In the genomic region with DNA sequence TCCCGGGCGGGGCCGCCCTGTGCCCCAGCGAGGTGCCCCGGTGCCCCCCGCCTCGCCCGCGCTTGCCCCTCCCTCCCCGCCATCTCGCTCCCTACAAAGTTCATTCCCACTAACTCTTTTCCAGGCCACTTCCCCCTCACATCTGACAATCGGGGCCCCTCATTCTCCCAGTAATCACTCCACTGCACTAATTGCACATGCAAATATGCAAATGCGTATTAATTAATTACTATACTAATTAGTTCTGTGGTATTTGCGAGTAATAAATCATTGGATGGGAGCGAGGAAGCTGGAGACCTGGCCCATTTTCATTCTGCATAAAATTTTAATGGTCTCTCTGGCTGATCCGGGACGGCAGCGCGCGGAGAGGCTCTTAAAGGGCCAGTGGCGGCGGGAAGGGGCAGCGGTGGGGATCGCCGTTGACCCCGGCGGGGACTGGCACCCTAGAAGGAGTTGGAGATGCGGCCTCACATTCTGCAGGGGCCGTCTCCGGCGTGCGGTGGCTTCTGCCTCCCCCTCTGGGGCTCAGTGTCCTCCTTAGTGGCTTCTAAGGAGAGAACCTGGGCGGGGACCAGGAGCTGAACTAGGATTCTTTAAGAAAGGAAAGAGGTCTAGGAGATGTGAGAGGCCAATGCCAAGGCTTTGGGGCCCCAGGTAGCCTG, we compare ENCODE assay signal across 9 cellular contexts. TPM values are rescaled to one million over a fixed set of nuclear protein-coding genes. Genes with fewer than 3 reads are reported as not detected.
DNase-seq lines count a peak whose midpoint lies in the region; FAIRE-seq and TF ChIP-seq lines count a peak whose summit lies in the region.
"Had no signal": no experiment of that assay in that cellular context is flagged by ENCODE, and none has a peak within 500 bp of the region (broad histone marks: within the 10 kb centered on the region; RNA-seq: fewer than 3 reads in every experiment).

No MANE protein-coding gene starts in this region.

- no peak overlapping the region for H2BK20ac ChIP-seq in H1 (ENCODE audit: low read length)

- H3K23ac ChIP-seq in H1 (ENCODE audit: insufficient read length), result no peak overlapping the region

- peaks cover 32% of the 10 kb centered on the region for H3K4me1 ChIP-seq in OCI-LY7 (ENCODE audit: insufficient read depth, low read length, poor library complexity, severe bottlenecking)
- H3K4me1 ChIP-seq in H1 (replicated peaks in 1 of 4; ENCODE audit: control insufficient read depth in 3 of 4, insufficient read depth in 4 of 4, low read length in 3 of 4), result peaks cover 0 to 7% (median 4%) of the 10 kb centered on the region in 4 experiments; a peak in 5 of 7 replicates
- peaks cover 11% of the 10 kb centered on the region for H3K4me1 ChIP-seq in neuron (ENCODE audit: insufficient read depth, low read length)

- no TSS peak for BruUV-seq in OCI-LY7 (replicated peaks; lab: Mats Ljungman, UMichigan)

- H3K79me1 ChIP-seq in H1 (ENCODE audit: low read depth, low read length), result no peaks in the 10 kb centered on the region

- no peak for TF ChIP-seq CTCF in OCI-LY7 (conservative IDR thresholded peaks at IDR 0.05; ENCODE audit: low read length)
- TF ChIP-seq CTCF in H1 (IDR thresholded peaks at IDR 0.05; ENCODE audit: control extremely low read depth in 1 of 3, insufficient read depth in 1 of 3, low read depth in 1 of 3, low read length in 3 of 3), result no peak

- H3K27me3 ChIP-seq in H1 (replicated peaks in 1 of 4; ENCODE audit: control insufficient read depth in 3 of 4, extremely low read depth in 1 of 4, insufficient read depth in 3 of 4, low read length in 3 of 4) (peaks cover 27 to 60% (median 49%) of the 10 kb centered on the region in 4 experiments), neuron (ENCODE audit: insufficient read depth, low read length) (peaks cover 57% of the 10 kb centered on the region)

- H3K56ac ChIP-seq in H1 (replicated peaks; ENCODE audit: insufficient read length, low read depth, low read length), result no peak overlapping the region

- H3K9me3 ChIP-seq in OCI-LY7 (ENCODE audit: low read length) (no peaks in the 10 kb centered on the region), H1 (ENCODE audit: insufficient read depth in 2 of 2, low read depth in 1 of 2, low read length in 1 of 2) (no peaks in the 10 kb centered on the region), neuron (ENCODE audit: low read length) (no peaks in the 10 kb centered on the region)

- no peak overlapping the region for H3K4ac ChIP-seq in H1 (replicated peaks; ENCODE audit: insufficient read length, low read depth, low read length)

- no peaks in the 10 kb centered on the region for H3K9me2 ChIP-seq in OCI-LY7 (ENCODE audit: insufficient read depth, low read length)

- POLR2A ChIA-PET in OCI-LY7 (lab: Charles Lee), result interaction anchor here (0.6 to 0.7 kb wide), 2 partner anchors 44 to 137 kb away, joined by 3 to 5 read pairs; no protein-coding TSS in a partner anchor
- POLR2A ChIA-PET in H1 (lab: Charles Lee; ENCODE audit: partially characterized antibody), result interaction anchor here (0.8 to 2.6 kb wide), 9 partner anchors 10 to 70 kb away, joined by 3 to 11 read pairs (median 4); partner anchors contain the start of genes NEUROD2, PGAP3 and PNMT

- H2BK5ac ChIP-seq in H1 (ENCODE audit: low read depth, low read length), result no peak overlapping the region

- H3K36me3 ChIP-seq in OCI-LY7 (ENCODE audit: insufficient read depth, low read length) (no peaks in the 10 kb centered on the region; the same call in 1 of the 2 replicates), H1 (ENCODE audit: control insufficient read depth in 2 of 4, insufficient read depth in 4 of 4, low read length in 3 of 4) (no peaks in the 10 kb centered on the region), neuron (ENCODE audit: insufficient read depth, low read length) (no peaks in the 10 kb centered on the region)

- H3K14ac ChIP-seq in H1 (ENCODE audit: insufficient read length), result no peak overlapping the region

- no peak for TF ChIP-seq RAD21 in H1 (IDR thresholded peaks at IDR 0.05 in 1 of 2, conservative IDR thresholded peaks at IDR 0.05 in 1 of 2; ENCODE audit: low read depth in 2 of 2, low read length in 2 of 2)

- CTCF ChIA-PET in OCI-LY7 (lab: Charles Lee; ENCODE audit: unreplicated experiment) (no interaction called here), H1 (lab: Charles Lee; ENCODE audit: partially characterized antibody) (interaction anchor here (0.5 to 49.2 kb wide), 10 partner anchors 14 to 411 kb away, joined by 3 to 1885 read pairs (median 98); partner anchors contain the start of genes ERBB2, NEUROD2, PGAP3 and PNMT)

- TF ChIP-seq POLR2A in H1 (IDR thresholded peaks at IDR 0.05; ENCODE audit: control extremely low read depth in 1 of 2, low read depth in 2 of 2, low read length in 2 of 2), result no peak

- H4K5ac ChIP-seq in H1 (ENCODE audit: insufficient read length, low read depth, low read length), result no peak overlapping the region

- H2BK12ac ChIP-seq in H1 (ENCODE audit: low read depth, low read length), result peak overlapping the region; percentile 60; the same call in 1 of the 2 replicates

- no peak overlapping the region for H4K8ac ChIP-seq in H1 (ENCODE audit: extremely low read depth, insufficient read depth, low read length)

- peaks cover 10% of the 10 kb centered on the region; the same call in 1 of the 2 replicates for H3K23me2 ChIP-seq in H1 (ENCODE audit: low read depth, low read length)

- no peak overlapping the region for H3K18ac ChIP-seq in H1 (ENCODE audit: extremely low read depth, low read length)

- H3K4me3 ChIP-seq in OCI-LY7 (ENCODE audit: low read depth, low read length, poor library complexity, severe bottlenecking) (peak overlapping the region; percentile 65), H1 (ENCODE audit: extremely low read depth in 1 of 4, insufficient read depth in 2 of 4, low read depth in 3 of 4, low read length in 4 of 4) (peak overlapping the region; percentile 36 to 72 (median 47)), neuron (ENCODE audit: low read length) (peak overlapping the region; percentile 51)

- no peak for TF ChIP-seq EP300 in H1 (IDR thresholded peaks at IDR 0.05; ENCODE audit: borderline replicate concordance in 1 of 2, low read depth in 2 of 2, low read length in 2 of 2)

- H3K27ac ChIP-seq in OCI-LY7 (ENCODE audit: low read depth, low read length, poor library complexity, severe bottlenecking) (no peak overlapping the region), H1 (ENCODE audit: low read depth, low read length) (no peak overlapping the region)

- no peak for FAIRE-seq in H1 (lab: Jason Lieb, UNC)
- FAIRE-seq: colon had no signal

- H3K9ac ChIP-seq in H1 (replicated peaks in 1 of 4; ENCODE audit: extremely low read depth in 1 of 4, low read depth in 3 of 4, low read length in 3 of 4), result no peak overlapping the region; a peak in 1 of 7 replicates

- no peak overlapping the region for H4K91ac ChIP-seq in H1 (replicated peaks; ENCODE audit: insufficient read length, low read length)

- H3K79me2 ChIP-seq in OCI-LY7 (ENCODE audit: insufficient read depth, low read depth, low read length), result no peaks in the 10 kb centered on the region
- H3K79me2 ChIP-seq in H1 (ENCODE audit: control insufficient read depth in 1 of 2, insufficient read depth in 2 of 2, low read length in 2 of 2), result no peaks in the 10 kb centered on the region

- intact Hi-C loops in OCI-LY7 (cut with micrococcal nuclease; ENCODE audit: unreplicated experiment), result no loop called here

- no peak overlapping the region for H2BK120ac ChIP-seq in H1 (replicated peaks; ENCODE audit: low read depth, low read length)

- peak overlapping the region; percentile 78 for H3K4me2 ChIP-seq in OCI-LY7 (ENCODE audit: low read length)
- H3K4me2 ChIP-seq in H1 (ENCODE audit: insufficient read depth in 1 of 2, low read depth in 2 of 2, low read length in 2 of 2), result peak overlapping the region; percentile 64 to 94

- DNase-seq in NCI-H510A treated with DMSO at 0.1 percent for 48 hours (lab: John Stamatoyannopoulos, UW) (peak; percentile 87), NCI-H510A (lab: John Stamatoyannopoulos, UW) (no peak), OCI-LY7 (ENCODE audit: low spot score) (peak; percentile 21), H1 (ENCODE audit: low read depth in 1 of 2, low spot score in 2 of 2) (peak in 1 of 2 experiments; percentile 72), SIG-M5 treated with dmso at 0.1 percent for 504 hours (lab: John Stamatoyannopoulos, UW; ENCODE audit: unreplicated experiment) (no peak), NCI-H1436 (lab: John Stamatoyannopoulos, UW) (no peak)
- no peak for DNase-seq in effector CD4-positive, alpha-beta T cell

- peak overlapping the region; percentile 92; the same call in 1 of the 2 replicates for H2BK15ac ChIP-seq in H1 (ENCODE audit: low read length)

- 1% methylated on average over 22 of the region's 33 CpGs; no CpG with 5 or more reads in 1 of the 2 experiments for WGBS in H1 (ENCODE audit: extremely low coverage in 1 of 2, insufficient coverage in 1 of 2, insufficient read length in 1 of 2, insufficient replicate concordance in 2 of 2, low coverage in 1 of 2, low lambda C conversion rate in 2 of 2, missing lambda C conversion rate in 1 of 2), 2 experiments

- no peak overlapping the region for H2AK5ac ChIP-seq in H1 (ENCODE audit: low read depth, low read length)

- H4K20me1 ChIP-seq in OCI-LY7 (ENCODE audit: insufficient read depth, low read length), result no peaks in the 10 kb centered on the region
- no peaks in the 10 kb centered on the region for H4K20me1 ChIP-seq in H1 (replicated peaks in 1 of 2; ENCODE audit: control insufficient read depth in 1 of 2, insufficient read depth in 2 of 2, low read length in 2 of 2)

- H2AFZ ChIP-seq in OCI-LY7 (ENCODE audit: low read length) (peak overlapping the region; percentile 87; the same call in 1 of the 2 replicates), H1 (ENCODE audit: low read length) (no peak overlapping the region), neuron (ENCODE audit: low read depth, low read length) (peak overlapping the region; percentile 23)

RNA-seq across cellular contexts. Expression of gene PPP1R1B, which starts 8.4 kb away (rescaled TPM):
- total RNA-seq in OCI-LY7 (2014; rRNA removed; shearing (Covaris generic)), result not detected in 2 replicates
- not detected in 2 replicates for total RNA-seq in OCI-LY7 (2022)
- total RNA-seq in H1 (2021; fragmentation: NEBNext Ultra II Directional; extraction: Animal tissue kit (Norgen Biotek cat#: 25700)), result 9.4 and 10.7 TPM in 2 replicates
- polyA plus RNA-seq in H1 (2011; rRNA removed), result 21.0 and 22.3 TPM in 2 replicates
- polyA plus RNA-seq in H1 (2011; cell fraction: cytosol; rRNA removed), result 15.9 TPM
- polyA plus RNA-seq in H1 (2011; cell fraction: nucleus; rRNA removed), result 15.3 TPM
- 13.4 to 19.6 TPM (median 17.0 TPM) in 4 replicates for polyA plus RNA-seq in H1 (2012, experiment 1 of 2)
- 22.0 TPM for polyA plus RNA-seq in H1 (2012, experiment 2 of 2)
- 10.8 TPM for polyA plus RNA-seq in H1 (2013, experiment 1 of 2)
- polyA plus RNA-seq in H1 (2013, experiment 2 of 2), result 11.3 TPM
- polyA minus RNA-seq in H1 (2011; rRNA and poly(A)+ RNA removed), result 9.1 and 11.8 TPM in 2 replicates
- polyA minus RNA-seq in H1 (2011; cell fraction: cytosol; rRNA and poly(A)+ RNA removed), result 7.9 TPM
- polyA minus RNA-seq in H1 (2011; cell fraction: nucleus; rRNA and poly(A)+ RNA removed), result 4.6 TPM

RNA-seq across cellular contexts. Expression of gene NEUROD2, which starts 10.7 kb away (rescaled TPM):
- not detected in 2 replicates for total RNA-seq in OCI-LY7 (2014; rRNA removed; shearing (Covaris generic))
- not detected in 2 replicates for total RNA-seq in OCI-LY7 (2022)
- not detected in 2 replicates for total RNA-seq in H1 (2021; fragmentation: NEBNext Ultra II Directional; extraction: Animal tissue kit (Norgen Biotek cat#: 25700))
- polyA plus RNA-seq in H1 (2011; rRNA removed), result not detected in 2 replicates
- not detected for polyA plus RNA-seq in H1 (2011; cell fraction: cytosol; rRNA removed)
- polyA plus RNA-seq in H1 (2011; cell fraction: nucleus; rRNA removed), result not detected
- not detected in 4 replicates for polyA plus RNA-seq in H1 (2012, experiment 1 of 2)
- polyA plus RNA-seq in H1 (2012, experiment 2 of 2), result 0.12 TPM
- 0.02 TPM for polyA plus RNA-seq in H1 (2013, experiment 1 of 2)
- 0.02 TPM for polyA plus RNA-seq in H1 (2013, experiment 2 of 2)
- not detected in 2 replicates for polyA minus RNA-seq in H1 (2011; rRNA and poly(A)+ RNA removed)
- not detected for polyA minus RNA-seq in H1 (2011; cell fraction: cytosol; rRNA and poly(A)+ RNA removed)
- polyA minus RNA-seq in H1 (2011; cell fraction: nucleus; rRNA and poly(A)+ RNA removed), result not detected

RNA-seq across cellular contexts. Expression of gene STARD3, which starts 18.6 kb away (rescaled TPM):
- total RNA-seq in OCI-LY7 (2014; rRNA removed; shearing (Covaris generic)), result 33.7 and 36.5 TPM in 2 replicates
- total RNA-seq in OCI-LY7 (2022), result 54.2 and 62.1 TPM in 2 replicates
- 47.6 and 56.7 TPM in 2 replicates for total RNA-seq in H1 (2021; fragmentation: NEBNext Ultra II Directional; extraction: Animal tissue kit (Norgen Biotek cat#: 25700))
- polyA plus RNA-seq in H1 (2011; rRNA removed), result 80.3 and 116 TPM in 2 replicates
- polyA plus RNA-seq in H1 (2011; cell fraction: cytosol; rRNA removed), result 80.2 TPM
- 203 TPM for polyA plus RNA-seq in H1 (2011; cell fraction: nucleus; rRNA removed)
- polyA plus RNA-seq in H1 (2012, experiment 1 of 2), result 54.2 to 69.5 TPM (median 56.8 TPM) in 4 replicates
- 61.3 TPM for polyA plus RNA-seq in H1 (2012, experiment 2 of 2)
- polyA plus RNA-seq in H1 (2013, experiment 1 of 2), result 80.5 TPM
- 91.9 TPM for polyA plus RNA-seq in H1 (2013, experiment 2 of 2)
- polyA minus RNA-seq in H1 (2011; rRNA and poly(A)+ RNA removed), result 78.6 and 84.8 TPM in 2 replicates
- polyA minus RNA-seq in H1 (2011; cell fraction: cytosol; rRNA and poly(A)+ RNA removed), result 37.6 TPM
- polyA minus RNA-seq in H1 (2011; cell fraction: nucleus; rRNA and poly(A)+ RNA removed), result 53.7 TPM

RNA-seq across cellular contexts. Expression of gene TCAP, which starts 46.8 kb away (rescaled TPM):
- 1.5 and 9.4 TPM in 2 replicates for total RNA-seq in OCI-LY7 (2014; rRNA removed; shearing (Covaris generic))
- 2.7 TPM in 2 replicates for total RNA-seq in OCI-LY7 (2022)
- 1.4 TPM in 2 replicates for total RNA-seq in H1 (2021; fragmentation: NEBNext Ultra II Directional; extraction: Animal tissue kit (Norgen Biotek cat#: 25700))
- polyA plus RNA-seq in H1 (2011; rRNA removed), result 0.82 and 1.3 TPM in 2 replicates
- 1.2 TPM for polyA plus RNA-seq in H1 (2011; cell fraction: cytosol; rRNA removed)
- polyA plus RNA-seq in H1 (2011; cell fraction: nucleus; rRNA removed), result 8.9 TPM
- polyA plus RNA-seq in H1 (2012, experiment 1 of 2), result 1.7 to 2.6 TPM (median 2.3 TPM) in 4 replicates
- 1.4 TPM for polyA plus RNA-seq in H1 (2012, experiment 2 of 2)
- 0.49 TPM for polyA plus RNA-seq in H1 (2013, experiment 1 of 2)
- polyA plus RNA-seq in H1 (2013, experiment 2 of 2), result 0.48 TPM
- 1.1 and 1.3 TPM in 2 replicates for polyA minus RNA-seq in H1 (2011; rRNA and poly(A)+ RNA removed)
- 1.4 TPM for polyA minus RNA-seq in H1 (2011; cell fraction: cytosol; rRNA and poly(A)+ RNA removed)
- 4.2 TPM for polyA minus RNA-seq in H1 (2011; cell fraction: nucleus; rRNA and poly(A)+ RNA removed)

RNA-seq across cellular contexts. Expression of gene PNMT, which starts 49.9 kb away (rescaled TPM):
- not detected in 2 replicates for total RNA-seq in OCI-LY7 (2014; rRNA removed; shearing (Covaris generic))
- total RNA-seq in OCI-LY7 (2022), result not detected in 2 replicates
- total RNA-seq in H1 (2021; fragmentation: NEBNext Ultra II Directional; extraction: Animal tissue kit (Norgen Biotek cat#: 25700)), result 4.4 and 5.6 TPM in 2 replicates
- 10.5 and 10.9 TPM in 2 replicates for polyA plus RNA-seq in H1 (2011; rRNA removed)
- polyA plus RNA-seq in H1 (2011; cell fraction: cytosol; rRNA removed), result 8.1 TPM
- 10.0 TPM for polyA plus RNA-seq in H1 (2011; cell fraction: nucleus; rRNA removed)
- polyA plus RNA-seq in H1 (2012, experiment 1 of 2), result 4.3 to 8.6 TPM (median 7.6 TPM) in 4 replicates
- 5.6 TPM for polyA plus RNA-seq in H1 (2012, experiment 2 of 2)
- 3.4 TPM for polyA plus RNA-seq in H1 (2013, experiment 1 of 2)
- polyA plus RNA-seq in H1 (2013, experiment 2 of 2), result 3.4 TPM
- polyA minus RNA-seq in H1 (2011; rRNA and poly(A)+ RNA removed), result 0.95 and 1.4 TPM in 2 replicates
- polyA minus RNA-seq in H1 (2011; cell fraction: cytosol; rRNA and poly(A)+ RNA removed), result 4.9 TPM
- 1.7 TPM for polyA minus RNA-seq in H1 (2011; cell fraction: nucleus; rRNA and poly(A)+ RNA removed)

Comparison
In these comparisons a context has a peak if more than half of its experiments do, and no peak if none do; other contexts are left out.
1. DNase-seq: peak in NCI-H510A treated with DMSO at 0.1 percent for 48 hours (single experiment) and OCI-LY7 (single experiment); none in NCI-H510A (single experiment), effector CD4-positive, alpha-beta T cell (single experiment), SIG-M5 treated with dmso at 0.1 percent for 504 hours (single experiment) and NCI-H1436 (single experiment).
2. Peak in every context shown above with its lines, with median percentiles within 50 percentile points of each other: H3K4me3 ChIP-seq.